ENCODE assay signal across 18 cellular contexts in genomic region chr2:17107875-17108274, GRCh38.
"Had no signal": no experiment of that assay in that cellular context is flagged by ENCODE, and none has a peak within 500 bp of the region (broad histone marks: within the 10 kb centered on the region; RNA-seq: fewer than 3 reads in every experiment).

No MANE protein-coding gene starts in this region.

- H3K9me3 Mint-ChIP-seq: memory B cell, naive B cell, WTC11 had no signal

- H3K27me3 ChIP-seq: adrenal gland, spleen, thyroid gland had no signal

- H3K4me3 ChIP-seq: adrenal gland, mucosa of descending colon, spleen, thyroid gland had no signal

- ATAC-seq: activated naive CD4-positive, alpha-beta T cell treated with anti-CD3 and anti-CD28 coated beads, Interleukin-2, amount 50 U/mL, for 72 hours; activated T-helper 17 cell treated with anti-CD3 and anti-CD28 coated beads, Interleukin-2, amount 50 U/mL, for 72 hours; mucosa of descending colon; stimulated activated naive CD8-positive, alpha-beta T cell treated with anti-CD3 and anti-CD28 coated beads, Interleukin-15, Interleukin-2, amounts not matched to agents 100 U/mL and 50 U/mL, for 24 hours; WTC11 had no signal

- DNase-seq: activated CD8-positive, alpha-beta memory T cell treated with anti-CD3 and anti-CD28 coated beads for 24 hours; activated CD8-positive, alpha-beta memory T cell treated with anti-CD3 and anti-CD28 coated beads, Interleukin-2, amount 50 U/mL, for 4 hours; activated T-cell treated with anti-CD3 and anti-CD28 coated beads, Interleukin-2, amount 50 U/mL, for 24 hours; adrenal gland; cerebellar nuclear complex; mucosa of descending colon; naive B cell; occipital lobe; spleen; stimulated activated CD4-positive, alpha-beta T cell treated with anti-CD3 and anti-CD28 coated beads, Interleukin-4, amount 100 ng/mL, for 1 hour; stimulated activated naive CD8-positive, alpha-beta T cell treated with anti-CD3 and anti-CD28 coated beads, Interleukin-15, Interleukin-2, amounts not matched to agents 100 U/mL and 50 U/mL, for 24 hours; T1000 had no signal

- H3K27ac Mint-ChIP-seq: activated T-cell treated with anti-CD3 and anti-CD28 coated beads, Interleukin-2, amount 50 U/mL, for 24 hours; activated T-helper 17 cell treated with anti-CD3 and anti-CD28 coated beads, Interleukin-2, amount 50 U/mL, for 72 hours; memory B cell; naive B cell; WTC11 had no signal

- H3K27ac ChIP-seq: adrenal gland, epithelial cell of prostate, spleen, thyroid gland had no signal

- H3K36me3 ChIP-seq: adrenal gland, spleen, thyroid gland had no signal

- H3K4me3 Mint-ChIP-seq: activated T-cell treated with anti-CD3 and anti-CD28 coated beads, Interleukin-2, amount 50 U/mL, for 24 hours; activated T-helper 17 cell treated with anti-CD3 and anti-CD28 coated beads, Interleukin-2, amount 50 U/mL, for 72 hours; memory B cell; naive B cell; WTC11 had no signal

- H3K27me3 Mint-ChIP-seq: activated T-helper 17 cell treated with anti-CD3 and anti-CD28 coated beads, Interleukin-2, amount 50 U/mL, for 72 hours had no signal

- H3K36me3 Mint-ChIP-seq: activated naive CD4-positive, alpha-beta T cell treated with anti-CD3 and anti-CD28 coated beads, Interleukin-2, amount 50 U/mL, for 72 hours; memory B cell; naive B cell; WTC11 had no signal

- H3K9me3 ChIP-seq: adrenal gland, mucosa of descending colon, spleen, thyroid gland had no signal

- H3K4me1 ChIP-seq: adrenal gland, spleen had no signal

- H3K4me1 Mint-ChIP-seq: activated T-helper 17 cell treated with anti-CD3 and anti-CD28 coated beads, Interleukin-2, amount 50 U/mL, for 72 hours had no signal
